In genomic region chr20:45077559-45077958, GRCh38 we compare ENCODE assay signal across 34 cellular contexts. TPM values are rescaled to one million over a fixed set of nuclear protein-coding genes. Genes with fewer than 3 reads are reported as not detected.
"Had no signal": no experiment of that assay in that cellular context is flagged by ENCODE, and none has a peak within 500 bp of the region (broad histone marks: within the 10 kb centered on the region; RNA-seq: fewer than 3 reads in every experiment).

No MANE protein-coding gene starts in this region.

- DNase-seq: colonic mucosa; effector memory CD4-positive, alpha-beta T cell; foreskin keratinocyte; heart left ventricle; left cardiac atrium; left ventricle myocardium inferior; lower lobe of right lung; mesenchymal stem cell; mucosa of descending colon; naive B cell; nephron progenitor cell; nucleus accumbens; sigmoid colon; stimulated activated CD4-positive, alpha-beta T cell treated with anti-CD3 and anti-CD28 coated beads, Interleukin-4, amount 100 ng/mL, for 4 hours; stimulated activated naive CD8-positive, alpha-beta T cell treated with anti-CD3 and anti-CD28 coated beads, Interleukin-15, Interleukin-2, amounts not matched to agents 100 U/mL and 50 U/mL, for 24 hours; substantia nigra; testis; tibial artery; upper lobe of left lung had no signal

- H3K27ac Mint-ChIP-seq: dendritic cell treated with granulocyte-macrophage colony-stimulating factor and Interleukin-4, amounts not matched to agents 40 ng/mL and 50 ng/mL, for 4 days; mesothelial cell of epicardium; stimulated activated memory B cell treated with anti-CD40 and anti-IgM and Interleukin-4, amounts not matched to agents 10 μg/mL and 1 μg/mL and 100 μg/mL, for 72 hours had no signal

- H3K9me3 ChIP-seq: colonic mucosa, prostate gland, right atrium auricular region, testis had no signal

- H3K4me3 ChIP-seq: colonic mucosa, esophagus muscularis mucosa, gastroesophageal sphincter, heart left ventricle, hepatocyte, left ventricle myocardium inferior, lower lobe of right lung, mucosa of descending colon, prostate gland, right atrium auricular region, sigmoid colon, testis, tibial artery, upper lobe of left lung had no signal

- H3K27ac ChIP-seq: colonic mucosa, esophagus muscularis mucosa, foreskin keratinocyte, gastroesophageal sphincter, heart left ventricle, hepatocyte, left ventricle myocardium inferior, lower lobe of right lung, prostate gland, right atrium auricular region, sigmoid colon, testis, tibial artery, upper lobe of left lung had no signal

- H3K9me3 Mint-ChIP-seq: dendritic cell treated with granulocyte-macrophage colony-stimulating factor and Interleukin-4, amounts not matched to agents 40 ng/mL and 50 ng/mL, for 4 days had no signal

- H3K4me3 Mint-ChIP-seq: dendritic cell treated with granulocyte-macrophage colony-stimulating factor and Interleukin-4, amounts not matched to agents 40 ng/mL and 50 ng/mL, for 4 days; mesothelial cell of epicardium; naive B cell; nephron progenitor cell; stimulated activated memory B cell treated with anti-CD40 and anti-IgM and Interleukin-4, amounts not matched to agents 10 μg/mL and 1 μg/mL and 100 μg/mL, for 72 hours had no signal

- ATAC-seq: foreskin keratinocyte; gastroesophageal sphincter; heart left ventricle; left cardiac atrium; lower lobe of right lung; mucosa of descending colon; stimulated activated memory B cell treated with anti-CD40 and anti-IgM and Interleukin-4, amounts not matched to agents 10 μg/mL and 1 μg/mL and 100 μg/mL, for 72 hours; stimulated activated naive CD8-positive, alpha-beta T cell treated with anti-CD3 and anti-CD28 coated beads, Interleukin-15, Interleukin-2, amounts not matched to agents 100 U/mL and 50 U/mL, for 24 hours had no signal

- H3K27me3 ChIP-seq: colonic mucosa, esophagus muscularis mucosa, foreskin keratinocyte, gastroesophageal sphincter, heart left ventricle, hepatocyte, right atrium auricular region, sigmoid colon, testis, tibial artery, upper lobe of left lung had no signal

- H3K27me3 Mint-ChIP-seq: dendritic cell treated with granulocyte-macrophage colony-stimulating factor and Interleukin-4, amounts not matched to agents 40 ng/mL and 50 ng/mL, for 4 days; naive B cell; stimulated activated memory B cell treated with anti-CD40 and anti-IgM and Interleukin-4, amounts not matched to agents 10 μg/mL and 1 μg/mL and 100 μg/mL, for 72 hours had no signal

- H3K36me3 ChIP-seq: colonic mucosa had no signal

- H3K4me1 ChIP-seq: colonic mucosa, esophagus muscularis mucosa, foreskin keratinocyte, gastroesophageal sphincter, heart left ventricle, left ventricle myocardium inferior, lower lobe of right lung, prostate gland, right atrium auricular region, sigmoid colon, testis, tibial artery, upper lobe of left lung had no signal

- H3K4me1 Mint-ChIP-seq: mesothelial cell of epicardium had no signal

RNA-seq across cellular contexts. Expression of gene KCNS1, which starts 23.4 kb away (rescaled TPM):
- total RNA-seq: gastroesophageal sphincter, mesothelial cell of epicardium had no signal

RNA-seq across cellular contexts. Expression of gene WFDC5, which starts 37.4 kb away (rescaled TPM):
- total RNA-seq: cerebellum, colonic mucosa, endothelial cell of umbilical vein, epithelial cell of proximal tubule, esophagus muscularis mucosa, fibroblast of lung, gastroesophageal sphincter, heart left ventricle, left cardiac atrium, left ventricle myocardium inferior, mesothelial cell of epicardium, mucosa of descending colon, osteocyte, right atrium auricular region, sigmoid colon, skeletal muscle tissue had no signal

RNA-seq across cellular contexts. Expression of gene WFDC12, which starts 46.7 kb away (rescaled TPM):
- total RNA-seq: cerebellum, colonic mucosa, endothelial cell of umbilical vein, epithelial cell of proximal tubule, esophagus muscularis mucosa, fibroblast of lung, gastroesophageal sphincter, heart left ventricle, hepatocyte, kidney epithelial cell, left cardiac atrium, left ventricle myocardium inferior, mesothelial cell of epicardium, mucosa of descending colon, osteocyte, prostate gland, right atrium auricular region, sigmoid colon, skeletal muscle tissue, testis had no signal
